ENCODE assay signal across 15 cellular contexts in genomic region chr5:150349681-150350275, GRCh38. TPM values are rescaled to one million over a fixed set of nuclear protein-coding genes. Genes with fewer than 3 reads are reported as not detected.
"Had no signal": no experiment of that assay in that cellular context is flagged by ENCODE, and none has a peak within 500 bp of the region (broad histone marks: within the 10 kb centered on the region; RNA-seq: fewer than 3 reads in every experiment).

No MANE protein-coding gene starts in this region.

- H3K4me1 ChIP-seq: foreskin keratinocyte, prostate gland, thyroid gland had no signal

- H3K36me3 ChIP-seq: adrenal gland, left lung, prostate gland, thyroid gland had no signal

- H3K36me3 Mint-ChIP-seq: activated naive CD4-positive, alpha-beta T cell treated with anti-CD3 and anti-CD28 coated beads, Interleukin-2, amount 50 U/mL, for 72 hours; naive B cell; stimulated activated memory B cell treated with anti-CD40 and anti-IgM and Interleukin-4, amounts not matched to agents 10 μg/mL and 1 μg/mL and 100 μg/mL, for 72 hours had no signal

- H3K9me3 ChIP-seq: adrenal gland, left lung, prostate gland, thyroid gland had no signal

- H3K27ac ChIP-seq: epithelial cell of prostate, foreskin keratinocyte, left lung, prostate gland, thyroid gland had no signal

- DNase-seq: activated gamma-delta T cell, naive B cell had no signal

- H3K27me3 Mint-ChIP-seq: naive B cell; stimulated activated memory B cell treated with anti-CD40 and anti-IgM and Interleukin-4, amounts not matched to agents 10 μg/mL and 1 μg/mL and 100 μg/mL, for 72 hours had no signal

- H3K4me2 ChIP-seq: smooth muscle cell had no signal

- H3K4me3 Mint-ChIP-seq: endodermal cell; stimulated activated memory B cell treated with anti-CD40 and anti-IgM and Interleukin-4, amounts not matched to agents 10 μg/mL and 1 μg/mL and 100 μg/mL, for 72 hours had no signal

- H3K27ac Mint-ChIP-seq: endodermal cell had no signal

- H3K9me3 Mint-ChIP-seq: activated naive CD4-positive, alpha-beta T cell treated with anti-CD3 and anti-CD28 coated beads, Interleukin-2, amount 50 U/mL, for 72 hours; endodermal cell; naive B cell; stimulated activated memory B cell treated with anti-CD40 and anti-IgM and Interleukin-4, amounts not matched to agents 10 μg/mL and 1 μg/mL and 100 μg/mL, for 72 hours had no signal

- H3K27me3 ChIP-seq: adrenal gland, foreskin keratinocyte, left lung, thyroid gland had no signal

- H3K4me3 ChIP-seq: adrenal gland, left lung, prostate gland, smooth muscle cell, thyroid gland had no signal

RNA-seq across cellular contexts. Expression of gene ARSI, which starts 47.1 kb away (rescaled TPM):
- total RNA-seq: activated CD8-positive, alpha-beta memory T cell treated with anti-CD3 and anti-CD28 coated beads for 36 hours; activated naive CD4-positive, alpha-beta T cell treated with anti-CD3 and anti-CD28 coated beads, Interleukin-2, amount 50 U/mL, for 72 hours; lung microvascular endothelial cell; T-helper 1 cell treated with Interleukin-12 subunit alpha and Interleukin-12 subunit beta and Interleukin-4 antibody, amounts not matched to agents 30 ng/mL and 1 ng/mL, for 36 hours had no signal
